11 cellular contexts compared by ENCODE assay signal in genomic region chr11:65641233-65642013, GRCh38. TPM values are rescaled to one million over a fixed set of nuclear protein-coding genes. Genes with fewer than 3 reads are reported as not detected.
A peak's percentile ranks its signal among the peaks of the same experiment; 100 is the strongest.
DNase-seq lines count a peak whose midpoint lies in the region; ATAC-seq lines count a peak whose summit lies in the region.
"Had no signal": no experiment of that assay in that cellular context is flagged by ENCODE, and none has a peak within 500 bp of the region (broad histone marks: within the 10 kb centered on the region; RNA-seq: fewer than 3 reads in every experiment).

No MANE protein-coding gene starts in this region.

- peak overlapping the region in 4 of 5 donors; percentile 22 to 61 (median 48) for H3K4me3 ChIP-seq in subcutaneous abdominal adipose tissue (ENCODE audit: low read depth in 1 of 5, low read length in 5 of 5)
- H3K4me3 ChIP-seq: SK-N-MC had no signal

- intact Hi-C loops in activated CD4-positive, alpha-beta T cell treated with anti-CD3 and anti-CD28 coated beads, Interleukin-2, amount 10 ng/mL, durations not matched to agents 24 days and 14 days (cut with micrococcal nuclease): no loop called here
- intact Hi-C loops in activated T-helper 1 cell treated with anti-CD3 and anti-CD28 coated beads, Interleukin-12 subunit alpha, Interleukin-12 subunit beta, Interleukin-2, Interleukin-4 antibody, amounts not matched to agents 30 ng/mL and 10 ng/mL and 1 ng/mL, durations not matched to agents 14 hours and 24 hours and 36 hours (cut with micrococcal nuclease): no loop called here

- H3K9ac ChIP-seq in subcutaneous abdominal adipose tissue (ENCODE audit: low read length in 5 of 5): peak overlapping the region in 2 of 5 donors; percentile 28 to 52

- no peak for DNase-seq in activated CD4-positive, alpha-beta T cell treated with anti-CD3 and anti-CD28 coated beads, Interleukin-2, amount 10 ng/mL, durations not matched to agents 24 days and 14 days
- DNase-seq in activated CD4-positive, alpha-beta T cell treated with anti-CD3 and anti-CD28 coated beads, Interleukin-2, amount 50 U/mL, for 48 hours: no peak
- DNase-seq in activated T-helper 1 cell treated with anti-CD3 and anti-CD28 coated beads, Interleukin-12 subunit alpha, Interleukin-12 subunit beta, Interleukin-2, Interleukin-4 antibody, amounts not matched to agents 30 ng/mL and 10 ng/mL and 1 ng/mL, durations not matched to agents 14 hours and 24 hours and 36 hours (ENCODE audit: low spot score): no peak
- no peak for DNase-seq in activated CD4-positive, CD25-positive, alpha-beta regulatory T cell (lab: John Stamatoyannopoulos, UW)
- no peak for DNase-seq in NCI-H2081 treated with DMSO at 0.1 percent for 48 hours (lab: John Stamatoyannopoulos, UW)
- DNase-seq: activated gamma-delta T cell, NCI-H2171 had no signal

- H3K27ac Mint-ChIP-seq in activated CD4-positive, alpha-beta T cell treated with anti-CD3 and anti-CD28 coated beads, Interleukin-2, amount 10 ng/mL, durations not matched to agents 24 days and 14 days: peak overlapping the region; percentile 76
- H3K27ac Mint-ChIP-seq in activated T-helper 1 cell treated with anti-CD3 and anti-CD28 coated beads, Interleukin-12 subunit alpha, Interleukin-12 subunit beta, Interleukin-2, Interleukin-4 antibody, amounts not matched to agents 30 ng/mL and 10 ng/mL and 1 ng/mL, durations not matched to agents 14 hours and 24 hours and 36 hours: peak overlapping the region; percentile 78

- H3K27ac ChIP-seq in layer of hippocampus (ENCODE audit: low read depth, low read length) (peak overlapping the region; percentile 74), subcutaneous abdominal adipose tissue (ENCODE audit: low read depth, low read length) (peak overlapping the region; percentile 65)
- H3K27ac ChIP-seq: SK-N-MC had no signal

- H3K36me3 Mint-ChIP-seq in activated CD4-positive, alpha-beta T cell treated with anti-CD3 and anti-CD28 coated beads, Interleukin-2, amount 10 ng/mL, durations not matched to agents 24 days and 14 days (ENCODE audit: low read depth): peaks cover 36% of the 10 kb centered on the region
- peaks cover 34% of the 10 kb centered on the region for H3K36me3 Mint-ChIP-seq in activated T-helper 1 cell treated with anti-CD3 and anti-CD28 coated beads, Interleukin-12 subunit alpha, Interleukin-12 subunit beta, Interleukin-2, Interleukin-4 antibody, amounts not matched to agents 30 ng/mL and 10 ng/mL and 1 ng/mL, durations not matched to agents 14 hours and 24 hours and 36 hours (ENCODE audit: low read depth)

- no peaks in the 10 kb centered on the region for H3K27me3 Mint-ChIP-seq in activated CD4-positive, alpha-beta T cell treated with anti-CD3 and anti-CD28 coated beads, Interleukin-2, amount 10 ng/mL, durations not matched to agents 24 days and 14 days
- H3K27me3 Mint-ChIP-seq in activated T-helper 1 cell treated with anti-CD3 and anti-CD28 coated beads, Interleukin-12 subunit alpha, Interleukin-12 subunit beta, Interleukin-2, Interleukin-4 antibody, amounts not matched to agents 30 ng/mL and 10 ng/mL and 1 ng/mL, durations not matched to agents 14 hours and 24 hours and 36 hours (ENCODE audit: insufficient read depth): no peaks in the 10 kb centered on the region

- peaks cover 37% of the 10 kb centered on the region for H3K4me1 Mint-ChIP-seq in activated CD4-positive, alpha-beta T cell treated with anti-CD3 and anti-CD28 coated beads, Interleukin-2, amount 10 ng/mL, durations not matched to agents 24 days and 14 days
- peaks cover 48% of the 10 kb centered on the region for H3K4me1 Mint-ChIP-seq in activated T-helper 1 cell treated with anti-CD3 and anti-CD28 coated beads, Interleukin-12 subunit alpha, Interleukin-12 subunit beta, Interleukin-2, Interleukin-4 antibody, amounts not matched to agents 30 ng/mL and 10 ng/mL and 1 ng/mL, durations not matched to agents 14 hours and 24 hours and 36 hours (ENCODE audit: low read depth)

- peaks cover 10 to 53% (median 50%) of the 10 kb centered on the region in 5 donors for H3K4me1 ChIP-seq in subcutaneous abdominal adipose tissue (ENCODE audit: control insufficient read depth in 5 of 5, insufficient read depth in 5 of 5, low read length in 5 of 5)

- peak overlapping the region; percentile 84 for H3K4me3 Mint-ChIP-seq in activated CD4-positive, alpha-beta T cell treated with anti-CD3 and anti-CD28 coated beads, Interleukin-2, amount 10 ng/mL, durations not matched to agents 24 days and 14 days
- peak overlapping the region; percentile 76 for H3K4me3 Mint-ChIP-seq in activated T-helper 1 cell treated with anti-CD3 and anti-CD28 coated beads, Interleukin-12 subunit alpha, Interleukin-12 subunit beta, Interleukin-2, Interleukin-4 antibody, amounts not matched to agents 30 ng/mL and 10 ng/mL and 1 ng/mL, durations not matched to agents 14 hours and 24 hours and 36 hours

- peaks cover 0 to 58% (median 50%) of the 10 kb centered on the region in 5 donors for H3K36me3 ChIP-seq in subcutaneous abdominal adipose tissue (ENCODE audit: control insufficient read depth in 5 of 5, insufficient read depth in 5 of 5, low read length in 5 of 5)

- H3K9me3 Mint-ChIP-seq in activated CD4-positive, alpha-beta T cell treated with anti-CD3 and anti-CD28 coated beads, Interleukin-2, amount 10 ng/mL, durations not matched to agents 24 days and 14 days: no peaks in the 10 kb centered on the region
- no peaks in the 10 kb centered on the region for H3K9me3 Mint-ChIP-seq in activated T-helper 1 cell treated with anti-CD3 and anti-CD28 coated beads, Interleukin-12 subunit alpha, Interleukin-12 subunit beta, Interleukin-2, Interleukin-4 antibody, amounts not matched to agents 30 ng/mL and 10 ng/mL and 1 ng/mL, durations not matched to agents 14 hours and 24 hours and 36 hours

- H3K9me3 ChIP-seq in subcutaneous abdominal adipose tissue (ENCODE audit: control insufficient read depth in 5 of 5, low read length in 5 of 5): no peaks in the 10 kb centered on the region

- ATAC-seq in GM21367 (IDR thresholded peaks at IDR 0.05; ENCODE audit: unreplicated experiment): no peak

- H3K27me3 ChIP-seq in layer of hippocampus (ENCODE audit: control insufficient read depth, insufficient read depth, low read length) (no peaks in the 10 kb centered on the region), subcutaneous abdominal adipose tissue (ENCODE audit: control insufficient read depth in 5 of 5, insufficient read depth in 4 of 5, low read length in 5 of 5) (no peaks in the 10 kb centered on the region)

RNA-seq across cellular contexts. Expression of gene SIPA1, which starts 3.5 kb away (rescaled TPM):
- 118 and 125 TPM in 2 replicates for total RNA-seq in activated CD4-positive, alpha-beta T cell treated with anti-CD3 and anti-CD28 coated beads, Interleukin-2, amount 10 ng/mL, durations not matched to agents 24 days and 14 days
- total RNA-seq in activated T-helper 1 cell treated with anti-CD3 and anti-CD28 coated beads, Interleukin-12 subunit alpha, Interleukin-12 subunit beta, Interleukin-2, Interleukin-4 antibody, amounts not matched to agents 30 ng/mL and 10 ng/mL and 1 ng/mL, durations not matched to agents 14 hours and 24 hours and 36 hours: 117 and 130 TPM in 2 replicates

RNA-seq across cellular contexts. Expression of gene RELA, which starts 21.3 kb away (rescaled TPM):
- total RNA-seq in activated CD4-positive, alpha-beta T cell treated with anti-CD3 and anti-CD28 coated beads, Interleukin-2, amount 10 ng/mL, durations not matched to agents 24 days and 14 days: 95.7 and 98.2 TPM in 2 replicates
- total RNA-seq in activated T-helper 1 cell treated with anti-CD3 and anti-CD28 coated beads, Interleukin-12 subunit alpha, Interleukin-12 subunit beta, Interleukin-2, Interleukin-4 antibody, amounts not matched to agents 30 ng/mL and 10 ng/mL and 1 ng/mL, durations not matched to agents 14 hours and 24 hours and 36 hours: 102 and 104 TPM in 2 replicates

RNA-seq across cellular contexts. Expression of gene PCNX3, which starts 25.8 kb away (rescaled TPM):
- 52.0 and 55.1 TPM in 2 replicates for total RNA-seq in activated CD4-positive, alpha-beta T cell treated with anti-CD3 and anti-CD28 coated beads, Interleukin-2, amount 10 ng/mL, durations not matched to agents 24 days and 14 days
- 55.0 and 55.2 TPM in 2 replicates for total RNA-seq in activated T-helper 1 cell treated with anti-CD3 and anti-CD28 coated beads, Interleukin-12 subunit alpha, Interleukin-12 subunit beta, Interleukin-2, Interleukin-4 antibody, amounts not matched to agents 30 ng/mL and 10 ng/mL and 1 ng/mL, durations not matched to agents 14 hours and 24 hours and 36 hours

RNA-seq across cellular contexts. Expression of gene MAP3K11, which starts 27.4 kb away (rescaled TPM):
- total RNA-seq in activated CD4-positive, alpha-beta T cell treated with anti-CD3 and anti-CD28 coated beads, Interleukin-2, amount 10 ng/mL, durations not matched to agents 24 days and 14 days: 89.1 and 90.7 TPM in 2 replicates
- total RNA-seq in activated T-helper 1 cell treated with anti-CD3 and anti-CD28 coated beads, Interleukin-12 subunit alpha, Interleukin-12 subunit beta, Interleukin-2, Interleukin-4 antibody, amounts not matched to agents 30 ng/mL and 10 ng/mL and 1 ng/mL, durations not matched to agents 14 hours and 24 hours and 36 hours: 103 and 106 TPM in 2 replicates

RNA-seq across cellular contexts. Expression of gene KCNK7, which starts 45.8 kb away (rescaled TPM):
- total RNA-seq in activated CD4-positive, alpha-beta T cell treated with anti-CD3 and anti-CD28 coated beads, Interleukin-2, amount 10 ng/mL, durations not matched to agents 24 days and 14 days: 0.69 and 1.3 TPM in 2 replicates
- total RNA-seq in activated T-helper 1 cell treated with anti-CD3 and anti-CD28 coated beads, Interleukin-12 subunit alpha, Interleukin-12 subunit beta, Interleukin-2, Interleukin-4 antibody, amounts not matched to agents 30 ng/mL and 10 ng/mL and 1 ng/mL, durations not matched to agents 14 hours and 24 hours and 36 hours: 1.6 and 2.0 TPM in 2 replicates
